Comparison of ENCODE assay signal across 1 cellular context in genomic region chr2:235580401-235581157, GRCh38.
TF ChIP-seq lines count a peak whose summit lies in the region.

No MANE protein-coding gene starts in this region.

TF ChIP-seq in HepG2, 621 proteins besides CTCF, POLR2A, EP300 and RAD21 (continued from another document):
- TF ChIP-seq ARID5B (CRISPR knock-in tag; IDR thresholded peaks at IDR 0.05) (peak; percentile 53; the same call in 1 of the 2 replicates), TCF7 (IDR thresholded peaks at IDR 0.05; ENCODE audit: low read depth) (0 out of 2 replicates have a peak, but pooled peaks have one; percentile 10), FOXA3 (CRISPR knock-in tag; IDR thresholded peaks at IDR 0.05) (peak; percentile 30; the same call in 1 of the 2 replicates), MBNL3 (CRISPR knock-in tag; conservative IDR thresholded peaks at IDR 0.05) (no peak), IRF2 (CRISPR knock-in tag; IDR thresholded peaks at IDR 0.05) (0 out of 2 replicates have a peak, but pooled peaks have one; percentile 25), BCL6 (CRISPR knock-in tag; IDR thresholded peaks at IDR 0.05) (peak; percentile 57; the same call in 1 of the 2 replicates), SALL1 (CRISPR knock-in tag; IDR thresholded peaks at IDR 0.05) (0 out of 2 replicates have a peak, but pooled peaks have one; percentile 25), SOX13 (IDR thresholded peaks at IDR 0.05) (no peak), SOX13 (CRISPR knock-in tag; conservative IDR thresholded peaks at IDR 0.05 in 1 of 2, IDR thresholded peaks at IDR 0.05 in 1 of 2) (peak in 1 of 2 experiments; percentile 75; a peak in 2 of 4 replicates), MTA1 (CRISPR knock-in tag; IDR thresholded peaks at IDR 0.05; ENCODE audit: borderline replicate concordance) (no peak), RXRB (CRISPR knock-in tag; IDR thresholded peaks at IDR 0.05; ENCODE audit: borderline replicate concordance) (peak; percentile 35; the same call in 1 of the 2 replicates), ZNF816 (CRISPR knock-in tag; IDR thresholded peaks at IDR 0.05; ENCODE audit: borderline replicate concordance) (no peak), KLF16 (CRISPR knock-in tag; IDR thresholded peaks at IDR 0.05) (0 out of 4 replicates have a peak, but pooled peaks of 1 of the 2 experiments have one; percentile 19), FOXP1 (IDR thresholded peaks at IDR 0.05) (no peak), FOXP1 (CRISPR knock-in tag; IDR thresholded peaks at IDR 0.05) (peak; percentile 78)
